ENCODE assay signal across 8 cellular contexts in the genomic region with DNA sequence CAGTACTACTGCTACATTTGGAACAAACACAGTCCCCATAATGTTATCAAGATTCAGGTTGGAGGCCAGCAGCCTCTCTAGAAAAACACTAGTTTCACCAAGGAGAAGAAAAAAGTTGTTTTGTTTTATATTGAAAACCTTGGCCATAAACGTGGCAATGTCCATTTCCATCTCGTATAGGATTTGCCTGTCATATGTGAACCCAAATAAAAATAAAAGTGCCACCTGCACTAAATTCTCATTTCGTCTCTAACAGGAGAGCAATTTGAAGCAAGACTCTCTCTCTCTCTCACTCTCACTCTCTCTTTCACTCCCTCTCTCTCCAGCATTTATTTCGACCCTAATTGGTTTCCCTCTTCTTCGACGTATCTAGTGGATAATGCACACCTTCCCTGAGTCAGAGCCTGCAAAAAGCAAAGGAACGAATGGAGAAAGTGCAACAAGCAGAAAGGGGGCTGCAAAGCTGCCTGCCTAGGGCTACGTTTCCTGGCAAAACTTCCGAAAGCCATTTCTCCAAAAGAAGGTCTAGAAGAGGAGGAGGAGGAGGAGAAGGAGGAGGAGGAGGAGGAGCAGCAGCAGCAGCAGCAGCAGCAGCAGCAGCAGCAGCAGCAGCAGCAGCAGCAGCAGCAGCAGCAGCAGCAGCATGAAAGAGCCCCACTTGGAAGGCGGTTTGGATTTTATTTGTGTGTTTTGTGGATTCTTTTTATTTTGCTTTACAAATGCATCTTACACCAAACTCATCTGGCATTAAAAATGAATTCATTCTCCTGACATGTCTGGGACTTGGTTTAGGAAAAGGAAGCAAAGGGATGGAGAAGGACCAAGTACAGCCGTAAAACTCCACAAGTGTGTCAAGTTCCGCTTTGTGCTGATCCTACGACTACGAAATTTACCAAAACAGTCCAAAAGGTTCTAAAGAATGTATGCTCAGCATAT. TPM values are rescaled to one million over a fixed set of nuclear protein-coding genes. Genes with fewer than 3 reads are reported as not detected.
A peak's percentile ranks its signal among the peaks of the same experiment; 100 is the strongest.
DNase-seq lines count a peak whose midpoint lies in the region; ATAC-seq lines count a peak whose summit lies in the region.

No MANE protein-coding gene starts in this region.

- H3K27ac Mint-ChIP-seq in activated T-cell treated with anti-CD3 and anti-CD28 coated beads, Interleukin-2, amount 50 U/mL, for 24 hours = no peak overlapping the region

- H3K27ac ChIP-seq in layer of hippocampus (ENCODE audit: low read depth, low read length) = peak overlapping the region; percentile 89
- H3K27ac ChIP-seq in thymus (ENCODE audit: low read depth) = no peak overlapping the region

- no peaks in the 10 kb centered on the region for H3K27me3 ChIP-seq in layer of hippocampus (ENCODE audit: control insufficient read depth, insufficient read depth, low read length)
- H3K27me3 ChIP-seq in thymus (ENCODE audit: control insufficient read depth, insufficient read depth) = no peaks in the 10 kb centered on the region

- no peaks in the 10 kb centered on the region for H3K36me3 ChIP-seq in thymus (ENCODE audit: control insufficient read depth, insufficient read depth)

- no peaks in the 10 kb centered on the region for H3K9me3 Mint-ChIP-seq in activated T-cell treated with anti-CD3 and anti-CD28 coated beads, Interleukin-2, amount 50 U/mL, for 4 hours
- H3K9me3 Mint-ChIP-seq in activated T-cell treated with anti-CD3 and anti-CD28 coated beads, Interleukin-2, amount 50 U/mL, for 24 hours = no peaks in the 10 kb centered on the region

- 26% methylated on average over 14 of the region's 14 CpGs for WGBS in thymus

- H3K4me1 Mint-ChIP-seq in activated T-cell treated with anti-CD3 and anti-CD28 coated beads, Interleukin-2, amount 50 U/mL, for 4 hours (ENCODE audit: low read depth) = peaks cover 19% of the 10 kb centered on the region
- peaks cover 28% of the 10 kb centered on the region for H3K4me1 Mint-ChIP-seq in activated T-cell treated with anti-CD3 and anti-CD28 coated beads, Interleukin-2, amount 50 U/mL, for 24 hours (ENCODE audit: low read depth)

- peaks cover 7% of the 10 kb centered on the region for H3K4me1 ChIP-seq in thymus (ENCODE audit: control insufficient read depth, insufficient read depth, low read length)

- no peaks in the 10 kb centered on the region for H3K36me3 Mint-ChIP-seq in activated T-cell treated with anti-CD3 and anti-CD28 coated beads, Interleukin-2, amount 50 U/mL, for 4 hours (ENCODE audit: insufficient read depth)
- H3K36me3 Mint-ChIP-seq in activated T-cell treated with anti-CD3 and anti-CD28 coated beads, Interleukin-2, amount 50 U/mL, for 24 hours (ENCODE audit: low read depth) = peaks cover 3% of the 10 kb centered on the region

- DNase-seq in activated T-cell treated with anti-CD3 and anti-CD28 coated beads, Interleukin-2, amount 50 U/mL, for 4 hours = no peak
- DNase-seq in activated T-cell treated with anti-CD3 and anti-CD28 coated beads, Interleukin-2, amount 50 U/mL, for 24 hours = no peak
- DNase-seq in amygdala (lab: John Stamatoyannopoulos, UW) = peak in 41 of 56 donors; percentile 1 to 55 (median 11)
- DNase-seq in NCI-H1436 treated with DMSO at 0.1 percent for 48 hours (lab: John Stamatoyannopoulos, UW) = no peak
- DNase-seq in activated T-cell treated with anti-CD3 and anti-CD28 coated beads, Interleukin-2, amount 50 U/mL, for 48 hours = no peak

- H3K27me3 Mint-ChIP-seq in activated T-cell treated with anti-CD3 and anti-CD28 coated beads, Interleukin-2, amount 50 U/mL, for 4 hours (ENCODE audit: low read depth) = peaks cover 51% of the 10 kb centered on the region
- peaks cover 63% of the 10 kb centered on the region for H3K27me3 Mint-ChIP-seq in activated T-cell treated with anti-CD3 and anti-CD28 coated beads, Interleukin-2, amount 50 U/mL, for 24 hours

- H3K4me3 Mint-ChIP-seq in activated T-cell treated with anti-CD3 and anti-CD28 coated beads, Interleukin-2, amount 50 U/mL, for 4 hours = peak overlapping the region; percentile 47
- H3K4me3 Mint-ChIP-seq in activated T-cell treated with anti-CD3 and anti-CD28 coated beads, Interleukin-2, amount 50 U/mL, for 24 hours = no peak overlapping the region

- ATAC-seq in activated T-cell treated with anti-CD3 and anti-CD28 coated beads, Interleukin-2, amount 50 U/mL, for 4 hours = no peak
- ATAC-seq in GM18520 (IDR thresholded peaks at IDR 0.05; ENCODE audit: unreplicated experiment) = no peak

- H3K9me3 ChIP-seq in thymus (ENCODE audit: control insufficient read depth) = no peaks in the 10 kb centered on the region

- peak overlapping the region; percentile 88 for H3K4me3 ChIP-seq in thymus (ENCODE audit: low read length)

RNA-seq across cellular contexts. Expression of a gene that starts 2.1 kb away (rescaled TPM):
- total RNA-seq in activated T-cell treated with anti-CD3 and anti-CD28 coated beads, Interleukin-2, amount 50 U/mL, for 4 hours = 1 to 10 TPM in 2 of 3 donors, under 1 TPM in 1; 0.91 to 2.6 (median 1.3) TPM
- 12.7 TPM for polyA plus RNA-seq in thymus

Comparison
In these comparisons a context has a peak if more than half of its experiments do, and no peak if none do; other contexts are left out.
1. DNase-seq: peak in amygdala (41 of 56); none in activated T-cell treated with anti-CD3 and anti-CD28 coated beads, Interleukin-2, amount 50 U/mL, for 4 hours (single experiment), activated T-cell treated with anti-CD3 and anti-CD28 coated beads, Interleukin-2, amount 50 U/mL, for 24 hours (single experiment), NCI-H1436 treated with DMSO at 0.1 percent for 48 hours (single experiment) and activated T-cell treated with anti-CD3 and anti-CD28 coated beads, Interleukin-2, amount 50 U/mL, for 48 hours (0 of 2).